ENCODE assay signal across 8 cellular contexts in genomic region chr16:57479422-57480126, GRCh38. TPM values are rescaled to one million over a fixed set of nuclear protein-coding genes. Genes with fewer than 3 reads are reported as not detected.
DNase-seq lines count a peak whose midpoint lies in the region; ATAC-seq and TF ChIP-seq lines count a peak whose summit lies in the region.

No MANE protein-coding gene starts in this region.

- peak overlapping the region; percentile 70 for H3K27ac Mint-ChIP-seq in endothelial cell (ENCODE audit: unreplicated experiment)

- H3K9ac ChIP-seq in BLaER1: peak overlapping the region; percentile 58

- H3K9me3 ChIP-seq in BLaER1: no peaks in the 10 kb centered on the region
- H3K9me3 ChIP-seq in mesodermal cell (ENCODE audit: control insufficient read depth, low read length): no peaks in the 10 kb centered on the region

- peaks cover 34% of the 10 kb centered on the region for H4K20me1 ChIP-seq in BLaER1

- peak overlapping the region; percentile 90 for H3K4me3 Mint-ChIP-seq in endothelial cell (ENCODE audit: unreplicated experiment)

- peaks cover 35% of the 10 kb centered on the region for H3K4me1 Mint-ChIP-seq in endothelial cell (ENCODE audit: unreplicated experiment)

- no peak for TF ChIP-seq CTCF in endothelial cell (IDR thresholded peaks at IDR 0.05; ENCODE audit: unreplicated experiment)

- peaks cover 11% of the 10 kb centered on the region for H3K27me3 Mint-ChIP-seq in endothelial cell (ENCODE audit: unreplicated experiment)

- no peaks in the 10 kb centered on the region for H3K9me3 Mint-ChIP-seq in endothelial cell (ENCODE audit: unreplicated experiment)

- H3K4me1 ChIP-seq in BLaER1 (peaks cover 72% of the 10 kb centered on the region), mesodermal cell (ENCODE audit: control insufficient read depth, insufficient read depth, low read length, poor library complexity, severe bottlenecking) (peaks cover 42% of the 10 kb centered on the region)

- DNase-seq in NCI-H1694 treated with DMSO at 0.1 percent for 48 hours (lab: John Stamatoyannopoulos, UW): peak; percentile 9
- no peak for DNase-seq in endothelial cell (ENCODE audit: low spot score)

- no peaks in the 10 kb centered on the region for H3K27me3 ChIP-seq in BLaER1

- peaks cover 5% of the 10 kb centered on the region for H3K36me3 Mint-ChIP-seq in endothelial cell (ENCODE audit: low read depth, unreplicated experiment)

- no peak for ATAC-seq in GM19395 (IDR thresholded peaks at IDR 0.05; ENCODE audit: unreplicated experiment)
- no peak for ATAC-seq in GM18520 (IDR thresholded peaks at IDR 0.05; ENCODE audit: unreplicated experiment)
- no peak for ATAC-seq in HG02852 (IDR thresholded peaks at IDR 0.05; ENCODE audit: unreplicated experiment)
- no peak for ATAC-seq in GM21447 (IDR thresholded peaks at IDR 0.05; ENCODE audit: unreplicated experiment)

- peak overlapping the region; percentile 98 for H3K4me2 ChIP-seq in BLaER1

- H3K36me3 ChIP-seq in BLaER1: peaks cover 2% of the 10 kb centered on the region; the same call in 1 of the 2 replicates
- peaks cover 96% of the 10 kb centered on the region for H3K36me3 ChIP-seq in mesodermal cell (ENCODE audit: control insufficient read depth, insufficient read depth, low read length)

- H3K4me3 ChIP-seq in BLaER1: peak overlapping the region; percentile 61
- peak overlapping the region; percentile 53 for H3K4me3 ChIP-seq in mesodermal cell (ENCODE audit: extremely low read depth, insufficient read depth, low read length, poor library complexity, severe bottlenecking)

- H3K27ac ChIP-seq in BLaER1 (peak overlapping the region; percentile 49), mesodermal cell (ENCODE audit: low read depth, low read length, severe bottlenecking) (peak overlapping the region; percentile 60)

- 5 to 6% methylated on average over 19 to 20 of the region's 24 CpGs for WGBS in mesodermal cell (ENCODE audit: insufficient coverage in 2 of 2), 2 experiments

RNA-seq across cellular contexts. Expression of gene DOK4, which starts 6.7 kb away (rescaled TPM):
- 69.4 TPM for total RNA-seq in endothelial cell (ENCODE audit: unreplicated experiment)
- polyA plus RNA-seq in mesodermal cell (2013, experiment 1 of 2): 710 TPM
- polyA plus RNA-seq in mesodermal cell (2013, experiment 2 of 2): 670 TPM

RNA-seq across cellular contexts. Expression of gene POLR2C, which starts 17.1 kb away (rescaled TPM):
- 52.1 TPM for total RNA-seq in endothelial cell (ENCODE audit: unreplicated experiment)
- 107 TPM for polyA plus RNA-seq in mesodermal cell (2013, experiment 1 of 2)
- 90.5 TPM for polyA plus RNA-seq in mesodermal cell (2013, experiment 2 of 2)

RNA-seq across cellular contexts. Expression of gene COQ9, which starts 32.3 kb away (rescaled TPM):
- total RNA-seq in endothelial cell (ENCODE audit: unreplicated experiment): 23.1 TPM
- 32.8 TPM for polyA plus RNA-seq in mesodermal cell (2013, experiment 1 of 2)
- 34.7 TPM for polyA plus RNA-seq in mesodermal cell (2013, experiment 2 of 2)

RNA-seq across cellular contexts. Expression of gene CIAPIN1, which starts 32.4 kb away (rescaled TPM):
- total RNA-seq in endothelial cell (ENCODE audit: unreplicated experiment): 82.6 TPM
- polyA plus RNA-seq in mesodermal cell (2013, experiment 1 of 2): 64.5 TPM
- polyA plus RNA-seq in mesodermal cell (2013, experiment 2 of 2): 59.6 TPM

RNA-seq across cellular contexts. Expression of gene CCDC102A, which starts 56.8 kb away (rescaled TPM):
- total RNA-seq in endothelial cell (ENCODE audit: unreplicated experiment): 14.6 TPM
- polyA plus RNA-seq in mesodermal cell (2013, experiment 1 of 2): 10.6 TPM
- 12.0 TPM for polyA plus RNA-seq in mesodermal cell (2013, experiment 2 of 2)
